ENCODE assay signal across 20 cellular contexts in genomic region chr2:79946046-79946445, GRCh38.
A peak's percentile ranks its signal among the peaks of the same experiment; 100 is the strongest.
DNase-seq lines count a peak whose midpoint lies in the region; ATAC-seq and TF ChIP-seq lines count a peak whose summit lies in the region.
"Had no signal": no experiment of that assay in that cellular context is flagged by ENCODE, and none has a peak within 500 bp of the region (broad histone marks: within the 10 kb centered on the region; RNA-seq: fewer than 3 reads in every experiment).

No MANE protein-coding gene starts in this region.

- H3K4me3 Mint-ChIP-seq in natural killer cell treated with Interleukin-12 subunit alpha and Interleukin-12 subunit beta and Interleukin-15 and Interleukin-18, amount 100 ng/mL, for 72 hours: no peak overlapping the region
- H3K4me3 Mint-ChIP-seq: B cell; CD4-positive, alpha-beta T cell; CD8-positive, alpha-beta T cell had no signal

- H3K9me3 ChIP-seq in heart left ventricle: no peaks in the 10 kb centered on the region
- no peaks in the 10 kb centered on the region for H3K9me3 ChIP-seq in right atrium auricular region
- no peaks in the 10 kb centered on the region for H3K9me3 ChIP-seq in left ventricle myocardium inferior (replicated peaks)
- H3K9me3 ChIP-seq in right cardiac atrium (ENCODE audit: control insufficient read depth, low read length): no peaks in the 10 kb centered on the region
- H3K9me3 ChIP-seq: A549; BLaER1 treated with 17β-estradiol and CSF1 and Interleukin-3, amounts not matched to agents 10 nM and 100 nM; Caco-2 had no signal

- peaks cover 14% of the 10 kb centered on the region for H3K9me3 Mint-ChIP-seq in natural killer cell treated with Interleukin-12 subunit alpha and Interleukin-12 subunit beta and Interleukin-15 and Interleukin-18, amount 100 ng/mL, for 72 hours
- H3K9me3 Mint-ChIP-seq: CD8-positive, alpha-beta T cell had no signal

- H3K27ac Mint-ChIP-seq in natural killer cell treated with Interleukin-12 subunit alpha and Interleukin-12 subunit beta and Interleukin-15 and Interleukin-18, amount 100 ng/mL, for 72 hours: no peak overlapping the region
- H3K27ac Mint-ChIP-seq: B cell; CD4-positive, alpha-beta T cell; CD8-positive, alpha-beta T cell had no signal

- peaks cover 0 to 4% (median 0%) of the 10 kb centered on the region in 12 donors for H3K4me1 ChIP-seq in heart left ventricle
- no peaks in the 10 kb centered on the region for H3K4me1 ChIP-seq in right atrium auricular region
- peaks cover 17% of the 10 kb centered on the region for H3K4me1 ChIP-seq in left ventricle myocardium inferior
- H3K4me1 ChIP-seq in right cardiac atrium (ENCODE audit: control insufficient read depth, insufficient read depth, low read length): no peaks in the 10 kb centered on the region
- H3K4me1 ChIP-seq: A549; BLaER1 treated with 17β-estradiol and CSF1 and Interleukin-3, amounts not matched to agents 10 nM and 100 nM; Caco-2 had no signal

- no peaks in the 10 kb centered on the region for H3K4me1 Mint-ChIP-seq in natural killer cell treated with Interleukin-12 subunit alpha and Interleukin-12 subunit beta and Interleukin-15 and Interleukin-18, amount 100 ng/mL, for 72 hours (ENCODE audit: low read depth in 2 of 2)
- H3K4me1 Mint-ChIP-seq: B cell had no signal

- TF ChIP-seq POLR2A in heart left ventricle (IDR thresholded peaks at IDR 0.05): no peak

- H3K4me3 ChIP-seq in heart left ventricle: no peak overlapping the region
- H3K4me3 ChIP-seq in right atrium auricular region: no peak overlapping the region
- H3K4me3 ChIP-seq in left ventricle myocardium inferior: no peak overlapping the region
- H3K4me3 ChIP-seq in right cardiac atrium (ENCODE audit: low read length): no peak overlapping the region
- H3K4me3 ChIP-seq: A549; BLaER1 treated with 17β-estradiol and CSF1 and Interleukin-3, amounts not matched to agents 10 nM and 100 nM had no signal

- WGBS in heart left ventricle, 4 donors: 36 to 43% (median 42%) methylated on average over 2 of the region's 2 CpGs
- WGBS in right cardiac atrium: 48% methylated on average over 2 of the region's 2 CpGs

- TF ChIP-seq CTCF in heart left ventricle (IDR thresholded peaks at IDR 0.05) (no peak), right atrium auricular region (IDR thresholded peaks at IDR 0.05) (no peak), left ventricle myocardium inferior (IDR thresholded peaks at IDR 0.05; ENCODE audit: borderline replicate concordance) (no peak)

- intact Hi-C loops in Right ventricle myocardium inferior (cut with DNase I) (no loop called here), left cardiac atrium (cut with DNase I) (no loop called here), heart left ventricle (cut with DNase I) (no loop called here), left ventricle myocardium inferior (cut with micrococcal nuclease) (no loop called here), right cardiac atrium (cut with DNase I) (no loop called here)

- H3K27me3 ChIP-seq in heart left ventricle: no peaks in the 10 kb centered on the region
- H3K27me3 ChIP-seq in right atrium auricular region: no peaks in the 10 kb centered on the region
- H3K27me3 ChIP-seq in left ventricle myocardium inferior (ENCODE audit: low read depth): no peaks in the 10 kb centered on the region
- no peaks in the 10 kb centered on the region for H3K27me3 ChIP-seq in right cardiac atrium (ENCODE audit: control insufficient read depth, insufficient read depth)
- H3K27me3 ChIP-seq: BLaER1 treated with 17β-estradiol and CSF1 and Interleukin-3, amounts not matched to agents 10 nM and 100 nM had no signal

- H3K27ac ChIP-seq in heart left ventricle (no peak overlapping the region), right atrium auricular region (no peak overlapping the region), left ventricle myocardium inferior (replicated peaks) (peak overlapping the region; percentile 8), right cardiac atrium (ENCODE audit: low read length) (no peak overlapping the region)
- H3K27ac ChIP-seq: 22Rv1; A549; BLaER1 treated with 17β-estradiol and CSF1 and Interleukin-3, amounts not matched to agents 10 nM and 100 nM; C4-2B had no signal

- H3K36me3 ChIP-seq in heart left ventricle (no peaks in the 10 kb centered on the region), right atrium auricular region (no peaks in the 10 kb centered on the region), left ventricle myocardium inferior (no peaks in the 10 kb centered on the region)
- H3K36me3 ChIP-seq: BLaER1 treated with 17β-estradiol and CSF1 and Interleukin-3, amounts not matched to agents 10 nM and 100 nM had no signal

- no peak for DNase-seq in Right ventricle myocardium inferior (ENCODE audit: missing footprints)
- no peak for DNase-seq in left cardiac atrium
- DNase-seq in heart left ventricle: no peak
- DNase-seq in right atrium auricular region (ENCODE audit: low spot score): no peak
- no peak for DNase-seq in left ventricle myocardium inferior
- no peak for DNase-seq in right cardiac atrium
- DNase-seq in natural killer cell treated with Interleukin-12 subunit alpha and Interleukin-12 subunit beta and Interleukin-15 and Interleukin-18, amount 100 ng/mL, for 72 hours (ENCODE audit: low spot score): no peak
- DNase-seq: AML-193; Caco-2; Calu3; CD4-positive, alpha-beta T cell; CD8-positive, alpha-beta T cell; DMS79 treated with DMSO at 0.1 percent for 48 hours; GF-D8 had no signal

- ATAC-seq in Right ventricle myocardium inferior (peak; percentile 60), left cardiac atrium (no peak), heart left ventricle (peak; percentile 74 to 83 (median 77)), right cardiac atrium (peak; percentile 25 to 31), GM19452 (IDR thresholded peaks at IDR 0.05; ENCODE audit: unreplicated experiment) (no peak)
- ATAC-seq in natural killer cell treated with Interleukin-12 subunit alpha and Interleukin-12 subunit beta and Interleukin-15 and Interleukin-18, amount 100 ng/mL, for 72 hours: no peak
- ATAC-seq: A549; CD8-positive, alpha-beta T cell had no signal

- no peaks in the 10 kb centered on the region for H3K36me3 Mint-ChIP-seq in natural killer cell treated with Interleukin-12 subunit alpha and Interleukin-12 subunit beta and Interleukin-15 and Interleukin-18, amount 100 ng/mL, for 72 hours
- H3K36me3 Mint-ChIP-seq: CD8-positive, alpha-beta T cell had no signal

- no peaks in the 10 kb centered on the region for H3K27me3 Mint-ChIP-seq in natural killer cell treated with Interleukin-12 subunit alpha and Interleukin-12 subunit beta and Interleukin-15 and Interleukin-18, amount 100 ng/mL, for 72 hours
- H3K27me3 Mint-ChIP-seq: B cell had no signal

Comparison
In these comparisons a context has a peak if more than half of its experiments do, and no peak if none do; other contexts are left out.
1. ATAC-seq: peak in Right ventricle myocardium inferior (single experiment), heart left ventricle (4 of 4) and right cardiac atrium (2 of 2); none in left cardiac atrium (0 of 2), natural killer cell treated with Interleukin-12 subunit alpha and Interleukin-12 subunit beta and Interleukin-15 and Interleukin-18, amount 100 ng/mL, for 72 hours (0 of 2) and GM19452 (single experiment).